In the genomic region with DNA sequence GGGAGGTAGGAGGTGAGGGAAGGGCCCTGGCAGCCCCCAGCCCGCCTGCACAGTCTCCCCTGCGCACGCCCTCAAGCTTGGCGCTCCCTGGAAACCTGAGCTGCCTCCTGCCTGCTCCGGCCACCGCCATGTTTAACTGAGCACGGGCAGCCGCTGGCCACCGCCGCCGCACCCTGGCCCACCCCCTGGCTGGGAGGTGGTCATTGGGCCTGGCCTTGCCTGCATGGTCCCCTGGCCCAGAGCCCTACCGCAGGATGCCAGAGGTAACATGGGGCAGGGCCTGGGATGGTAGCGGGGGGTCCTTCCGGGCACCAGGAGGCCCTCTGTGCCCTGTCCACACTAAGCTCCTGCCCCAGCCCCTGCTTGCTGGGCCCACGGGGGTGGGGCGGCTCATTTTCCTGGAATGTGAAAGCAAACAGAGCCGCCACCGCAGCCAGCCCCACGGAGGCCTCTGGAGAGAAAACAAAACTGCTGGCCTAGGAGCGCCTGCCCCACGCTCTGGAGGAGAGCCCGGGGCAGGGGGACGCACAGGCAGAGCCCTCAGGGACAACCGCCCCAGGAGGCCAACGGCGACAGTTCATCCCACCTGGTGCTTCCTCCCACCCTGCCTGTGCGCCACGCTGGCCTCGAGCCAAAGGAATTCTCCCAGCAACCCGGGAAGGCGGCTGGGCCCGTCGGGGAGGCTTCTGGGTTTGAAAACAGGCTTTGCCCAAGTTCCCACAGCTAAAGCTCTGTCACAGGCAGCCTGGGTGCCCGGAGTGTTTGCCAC, we compare ENCODE assay signal across 1 cellular context.
TF ChIP-seq lines count a peak whose summit lies in the region.

No MANE protein-coding gene starts in this region.

TF ChIP-seq in HepG2, 621 proteins besides CTCF, POLR2A, EP300 and RAD21 (continued from another document and continues in another):
- TF ChIP-seq, protein P1, sequence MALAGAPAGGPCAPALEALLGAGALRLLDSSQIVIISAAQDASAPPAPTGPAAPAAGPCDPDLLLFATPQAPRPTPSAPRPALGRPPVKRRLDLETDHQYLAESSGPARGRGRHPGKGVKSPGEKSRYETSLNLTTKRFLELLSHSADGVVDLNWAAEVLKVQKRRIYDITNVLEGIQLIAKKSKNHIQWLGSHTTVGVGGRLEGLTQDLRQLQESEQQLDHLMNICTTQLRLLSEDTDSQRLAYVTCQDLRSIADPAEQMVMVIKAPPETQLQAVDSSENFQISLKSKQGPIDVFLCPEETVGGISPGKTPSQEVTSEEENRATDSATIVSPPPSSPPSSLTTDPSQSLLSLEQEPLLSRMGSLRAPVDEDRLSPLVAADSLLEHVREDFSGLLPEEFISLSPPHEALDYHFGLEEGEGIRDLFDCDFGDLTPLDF (CRISPR knock-in tag; IDR thresholded peaks at IDR 0.05): no peak
- TF ChIP-seq CAMTA2 (CRISPR knock-in tag; IDR thresholded peaks at IDR 0.05; ENCODE audit: borderline replicate concordance) (no peak), GZF1 (CRISPR knock-in tag; IDR thresholded peaks at IDR 0.05) (no peak), GPN1 (CRISPR knock-in tag; IDR thresholded peaks at IDR 0.05; ENCODE audit: borderline replicate concordance) (no peak; the same call in 1 of the 2 replicates), SP4 (CRISPR knock-in tag; IDR thresholded peaks at IDR 0.05) (peak; percentile 79), ZFY (CRISPR knock-in tag; IDR thresholded peaks at IDR 0.05) (peak; percentile 93), ZNF354B (CRISPR knock-in tag; IDR thresholded peaks at IDR 0.05) (no peak), LCORL (IDR thresholded peaks at IDR 0.05) (no peak; the same call in 1 of the 2 replicates), LCORL (CRISPR knock-in tag; IDR thresholded peaks at IDR 0.05) (peak; percentile 98), SRSF9 (IDR thresholded peaks at IDR 0.05; ENCODE audit: borderline replicate concordance, insufficient read depth, low read depth, low read length, poor library complexity, severe bottlenecking) (no peak), ZNF883 (CRISPR knock-in tag; IDR thresholded peaks at IDR 0.05; ENCODE audit: not compliant biosample characterization) (peak; percentile 53), ZNF567 (CRISPR knock-in tag; IDR thresholded peaks at IDR 0.05; ENCODE audit: borderline replicate concordance) (no peak), NFYB (CRISPR knock-in tag; IDR thresholded peaks at IDR 0.05) (no peak; the same call in 1 of the 2 replicates), STAT5B (CRISPR knock-in tag; IDR thresholded peaks at IDR 0.05) (no peak), PCBP2 (optimal IDR thresholded peaks at IDR 0.05; ENCODE audit: low read depth, low read length, poor library complexity, severe bottlenecking) (no peak), ZNF138 (CRISPR knock-in tag; IDR thresholded peaks at IDR 0.05; ENCODE audit: low read depth) (no peak), KLF12 (CRISPR knock-in tag; IDR thresholded peaks at IDR 0.05; ENCODE audit: borderline replicate concordance) (peak; percentile 79; the same call in 1 of the 2 replicates), CENPX (CRISPR knock-in tag; IDR thresholded peaks at IDR 0.05) (no peak), SMAD9 (CRISPR knock-in tag; IDR thresholded peaks at IDR 0.05) (no peak), EEA1 (CRISPR knock-in tag; IDR thresholded peaks at IDR 0.05; ENCODE audit: borderline replicate concordance) (0 out of 2 replicates have a peak, but pooled peaks have one; percentile 63), AHR (CRISPR knock-in tag; IDR thresholded peaks at IDR 0.05) (no peak), ZBTB3 (CRISPR knock-in tag; IDR thresholded peaks at IDR 0.05; ENCODE audit: borderline replicate concordance, low read depth) (no peak), SCMH1 (CRISPR knock-in tag; IDR thresholded peaks at IDR 0.05; ENCODE audit: borderline replicate concordance) (no peak), ZMYM3 (CRISPR knock-in tag; IDR thresholded peaks at IDR 0.05) (peak; percentile 12; the same call in 1 of the 2 replicates), PAX8 (CRISPR knock-in tag; IDR thresholded peaks at IDR 0.05; ENCODE audit: borderline replicate concordance) (no peak; the same call in 1 of the 2 replicates), REPIN1 (CRISPR knock-in tag; IDR thresholded peaks at IDR 0.05; ENCODE audit: borderline replicate concordance, low read depth) (no peak), ZNF207 (IDR thresholded peaks at IDR 0.05; ENCODE audit: borderline replicate concordance) (no peak), ZNF75D (CRISPR knock-in tag; IDR thresholded peaks at IDR 0.05; ENCODE audit: borderline replicate concordance) (no peak), CEBPB (IDR thresholded peaks at IDR 0.05; ENCODE audit: borderline replicate concordance, low read depth, low read length) (no peak), ZKSCAN8 (CRISPR knock-in tag; IDR thresholded peaks at IDR 0.05; ENCODE audit: borderline replicate concordance) (peak; percentile 85; the same call in 1 of the 2 replicates), GATA4 (IDR thresholded peaks at IDR 0.05; ENCODE audit: borderline replicate concordance, low read depth) (peak; percentile 47; the same call in 1 of the 2 replicates), POLR2G (IDR thresholded peaks at IDR 0.05; ENCODE audit: low read depth, low read length) (peak; percentile 90), ZNF296 (CRISPR knock-in tag; conservative IDR thresholded peaks at IDR 0.05) (peak; percentile 98), RARG (CRISPR knock-in tag; IDR thresholded peaks at IDR 0.05; ENCODE audit: low read depth) (no peak), KLF15 (CRISPR knock-in tag; IDR thresholded peaks at IDR 0.05; ENCODE audit: borderline replicate concordance) (peak; percentile 65; the same call in 1 of the 2 replicates), ZFP82 (CRISPR knock-in tag; IDR thresholded peaks at IDR 0.05; ENCODE audit: borderline replicate concordance) (no peak), HNRNPUL1 (IDR thresholded peaks at IDR 0.05; ENCODE audit: low read depth, low read length) (no peak), JUN (CRISPR knock-in tag; IDR thresholded peaks at IDR 0.05) (0 out of 2 replicates have a peak, but pooled peaks have one; percentile 9), ATF7-NPFF (CRISPR knock-in tag; IDR thresholded peaks at IDR 0.05; ENCODE audit: low read depth) (peak; percentile 54)
- TF ChIP-seq, protein P2, sequence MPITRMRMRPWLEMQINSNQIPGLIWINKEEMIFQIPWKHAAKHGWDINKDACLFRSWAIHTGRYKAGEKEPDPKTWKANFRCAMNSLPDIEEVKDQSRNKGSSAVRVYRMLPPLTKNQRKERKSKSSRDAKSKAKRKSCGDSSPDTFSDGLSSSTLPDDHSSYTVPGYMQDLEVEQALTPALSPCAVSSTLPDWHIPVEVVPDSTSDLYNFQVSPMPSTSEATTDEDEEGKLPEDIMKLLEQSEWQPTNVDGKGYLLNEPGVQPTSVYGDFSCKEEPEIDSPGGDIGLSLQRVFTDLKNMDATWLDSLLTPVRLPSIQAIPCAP (CRISPR knock-in tag; IDR thresholded peaks at IDR 0.05; ENCODE audit: low read depth): no peak
- TF ChIP-seq, protein P3, sequence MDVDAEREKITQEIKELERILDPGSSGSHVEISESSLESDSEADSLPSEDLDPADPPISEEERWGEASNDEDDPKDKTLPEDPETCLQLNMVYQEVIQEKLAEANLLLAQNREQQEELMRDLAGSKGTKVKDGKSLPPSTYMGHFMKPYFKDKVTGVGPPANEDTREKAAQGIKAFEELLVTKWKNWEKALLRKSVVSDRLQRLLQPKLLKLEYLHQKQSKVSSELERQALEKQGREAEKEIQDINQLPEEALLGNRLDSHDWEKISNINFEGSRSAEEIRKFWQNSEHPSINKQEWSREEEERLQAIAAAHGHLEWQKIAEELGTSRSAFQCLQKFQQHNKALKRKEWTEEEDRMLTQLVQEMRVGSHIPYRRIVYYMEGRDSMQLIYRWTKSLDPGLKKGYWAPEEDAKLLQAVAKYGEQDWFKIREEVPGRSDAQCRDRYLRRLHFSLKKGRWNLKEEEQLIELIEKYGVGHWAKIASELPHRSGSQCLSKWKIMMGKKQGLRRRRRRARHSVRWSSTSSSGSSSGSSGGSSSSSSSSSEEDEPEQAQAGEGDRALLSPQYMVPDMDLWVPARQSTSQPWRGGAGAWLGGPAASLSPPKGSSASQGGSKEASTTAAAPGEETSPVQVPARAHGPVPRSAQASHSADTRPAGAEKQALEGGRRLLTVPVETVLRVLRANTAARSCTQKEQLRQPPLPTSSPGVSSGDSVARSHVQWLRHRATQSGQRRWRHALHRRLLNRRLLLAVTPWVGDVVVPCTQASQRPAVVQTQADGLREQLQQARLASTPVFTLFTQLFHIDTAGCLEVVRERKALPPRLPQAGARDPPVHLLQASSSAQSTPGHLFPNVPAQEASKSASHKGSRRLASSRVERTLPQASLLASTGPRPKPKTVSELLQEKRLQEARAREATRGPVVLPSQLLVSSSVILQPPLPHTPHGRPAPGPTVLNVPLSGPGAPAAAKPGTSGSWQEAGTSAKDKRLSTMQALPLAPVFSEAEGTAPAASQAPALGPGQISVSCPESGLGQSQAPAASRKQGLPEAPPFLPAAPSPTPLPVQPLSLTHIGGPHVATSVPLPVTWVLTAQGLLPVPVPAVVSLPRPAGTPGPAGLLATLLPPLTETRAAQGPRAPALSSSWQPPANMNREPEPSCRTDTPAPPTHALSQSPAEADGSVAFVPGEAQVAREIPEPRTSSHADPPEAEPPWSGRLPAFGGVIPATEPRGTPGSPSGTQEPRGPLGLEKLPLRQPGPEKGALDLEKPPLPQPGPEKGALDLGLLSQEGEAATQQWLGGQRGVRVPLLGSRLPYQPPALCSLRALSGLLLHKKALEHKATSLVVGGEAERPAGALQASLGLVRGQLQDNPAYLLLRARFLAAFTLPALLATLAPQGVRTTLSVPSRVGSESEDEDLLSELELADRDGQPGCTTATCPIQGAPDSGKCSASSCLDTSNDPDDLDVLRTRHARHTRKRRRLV (CRISPR knock-in tag; IDR thresholded peaks at IDR 0.05): peak; percentile 94
- TF ChIP-seq, protein P4, sequence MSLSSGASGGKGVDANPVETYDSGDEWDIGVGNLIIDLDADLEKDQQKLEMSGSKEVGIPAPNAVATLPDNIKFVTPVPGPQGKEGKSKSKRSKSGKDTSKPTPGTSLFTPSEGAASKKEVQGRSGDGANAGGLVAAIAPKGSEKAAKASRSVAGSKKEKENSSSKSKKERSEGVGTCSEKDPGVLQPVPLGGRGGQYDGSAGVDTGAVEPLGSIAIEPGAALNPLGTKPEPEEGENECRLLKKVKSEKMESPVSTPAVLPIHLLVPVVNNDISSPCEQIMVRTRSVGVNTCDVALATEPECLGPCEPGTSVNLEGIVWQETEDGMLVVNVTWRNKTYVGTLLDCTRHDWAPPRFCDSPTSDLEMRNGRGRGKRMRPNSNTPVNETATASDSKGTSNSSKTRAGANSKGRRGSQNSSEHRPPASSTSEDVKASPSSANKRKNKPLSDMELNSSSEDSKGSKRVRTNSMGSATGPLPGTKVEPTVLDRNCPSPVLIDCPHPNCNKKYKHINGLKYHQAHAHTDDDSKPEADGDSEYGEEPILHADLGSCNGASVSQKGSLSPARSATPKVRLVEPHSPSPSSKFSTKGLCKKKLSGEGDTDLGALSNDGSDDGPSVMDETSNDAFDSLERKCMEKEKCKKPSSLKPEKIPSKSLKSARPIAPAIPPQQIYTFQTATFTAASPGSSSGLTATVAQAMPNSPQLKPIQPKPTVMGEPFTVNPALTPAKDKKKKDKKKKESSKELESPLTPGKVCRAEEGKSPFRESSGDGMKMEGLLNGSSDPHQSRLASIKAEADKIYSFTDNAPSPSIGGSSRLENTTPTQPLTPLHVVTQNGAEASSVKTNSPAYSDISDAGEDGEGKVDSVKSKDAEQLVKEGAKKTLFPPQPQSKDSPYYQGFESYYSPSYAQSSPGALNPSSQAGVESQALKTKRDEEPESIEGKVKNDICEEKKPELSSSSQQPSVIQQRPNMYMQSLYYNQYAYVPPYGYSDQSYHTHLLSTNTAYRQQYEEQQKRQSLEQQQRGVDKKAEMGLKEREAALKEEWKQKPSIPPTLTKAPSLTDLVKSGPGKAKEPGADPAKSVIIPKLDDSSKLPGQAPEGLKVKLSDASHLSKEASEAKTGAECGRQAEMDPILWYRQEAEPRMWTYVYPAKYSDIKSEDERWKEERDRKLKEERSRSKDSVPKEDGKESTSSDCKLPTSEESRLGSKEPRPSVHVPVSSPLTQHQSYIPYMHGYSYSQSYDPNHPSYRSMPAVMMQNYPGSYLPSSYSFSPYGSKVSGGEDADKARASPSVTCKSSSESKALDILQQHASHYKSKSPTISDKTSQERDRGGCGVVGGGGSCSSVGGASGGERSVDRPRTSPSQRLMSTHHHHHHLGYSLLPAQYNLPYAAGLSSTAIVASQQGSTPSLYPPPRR (CRISPR knock-in tag; IDR thresholded peaks at IDR 0.05; ENCODE audit: borderline replicate concordance): peak; percentile 65; the same call in 1 of the 2 replicates
- TF ChIP-seq, protein P5, sequence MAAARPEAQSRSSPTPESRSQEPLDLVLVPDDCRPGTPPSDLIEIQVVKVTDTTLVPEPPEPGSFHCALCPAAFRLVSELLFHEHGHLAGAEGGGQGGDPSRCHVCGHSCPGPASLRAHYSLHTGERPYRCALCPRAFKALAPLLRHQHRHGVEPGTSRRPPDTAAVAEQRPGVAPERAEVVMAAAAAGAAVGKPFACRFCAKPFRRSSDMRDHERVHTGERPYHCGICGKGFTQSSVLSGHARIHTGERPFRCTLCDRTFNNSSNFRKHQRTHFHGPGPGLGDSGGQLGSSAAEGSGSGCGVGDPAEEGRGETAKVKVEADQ (CRISPR knock-in tag; IDR thresholded peaks at IDR 0.05; ENCODE audit: borderline replicate concordance): no peak
- TF ChIP-seq, protein P6, sequence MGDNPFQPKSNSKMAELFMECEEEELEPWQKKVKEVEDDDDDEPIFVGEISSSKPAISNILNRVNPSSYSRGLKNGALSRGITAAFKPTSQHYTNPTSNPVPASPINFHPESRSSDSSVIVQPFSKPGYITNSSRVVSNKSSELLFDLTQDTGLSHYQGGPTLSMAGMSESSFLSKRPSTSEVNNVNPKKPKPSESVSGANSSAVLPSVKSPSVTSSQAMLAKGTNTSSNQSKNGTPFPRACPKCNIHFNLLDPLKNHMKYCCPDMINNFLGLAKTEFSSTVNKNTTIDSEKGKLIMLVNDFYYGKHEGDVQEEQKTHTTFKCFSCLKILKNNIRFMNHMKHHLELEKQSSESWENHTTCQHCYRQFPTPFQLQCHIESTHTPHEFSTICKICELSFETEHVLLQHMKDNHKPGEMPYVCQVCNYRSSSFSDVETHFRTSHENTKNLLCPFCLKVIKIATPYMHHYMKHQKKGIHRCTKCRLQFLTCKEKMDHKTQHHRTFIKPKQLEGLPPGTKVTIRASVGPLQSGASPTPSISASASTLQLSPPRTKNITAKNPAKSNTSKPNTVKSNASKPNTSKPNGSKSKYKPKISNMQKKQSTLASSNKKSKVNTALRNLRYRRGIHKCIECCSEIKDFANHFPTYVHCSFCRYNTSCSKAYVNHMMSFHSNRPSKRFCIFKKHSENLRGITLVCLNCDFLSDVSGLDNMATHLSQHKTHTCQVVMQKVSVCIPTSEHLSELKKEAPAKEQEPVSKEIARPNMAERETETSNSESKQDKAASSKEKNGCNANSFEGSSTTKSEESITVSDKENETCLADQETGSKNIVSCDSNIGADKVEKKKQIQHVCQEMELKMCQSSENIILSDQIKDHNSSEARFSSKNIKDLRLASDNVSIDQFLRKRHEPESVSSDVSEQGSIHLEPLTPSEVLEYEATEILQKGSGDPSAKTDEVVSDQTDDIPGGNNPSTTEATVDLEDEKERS (CRISPR knock-in tag; IDR thresholded peaks at IDR 0.05): peak; percentile 67
- TF ChIP-seq, protein P7, sequence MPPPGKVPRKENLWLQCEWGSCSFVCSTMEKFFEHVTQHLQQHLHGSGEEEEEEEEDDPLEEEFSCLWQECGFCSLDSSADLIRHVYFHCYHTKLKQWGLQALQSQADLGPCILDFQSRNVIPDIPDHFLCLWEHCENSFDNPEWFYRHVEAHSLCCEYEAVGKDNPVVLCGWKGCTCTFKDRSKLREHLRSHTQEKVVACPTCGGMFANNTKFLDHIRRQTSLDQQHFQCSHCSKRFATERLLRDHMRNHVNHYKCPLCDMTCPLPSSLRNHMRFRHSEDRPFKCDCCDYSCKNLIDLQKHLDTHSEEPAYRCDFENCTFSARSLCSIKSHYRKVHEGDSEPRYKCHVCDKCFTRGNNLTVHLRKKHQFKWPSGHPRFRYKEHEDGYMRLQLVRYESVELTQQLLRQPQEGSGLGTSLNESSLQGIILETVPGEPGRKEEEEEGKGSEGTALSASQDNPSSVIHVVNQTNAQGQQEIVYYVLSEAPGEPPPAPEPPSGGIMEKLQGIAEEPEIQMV (CRISPR knock-in tag; IDR thresholded peaks at IDR 0.05; ENCODE audit: low read depth): no peak
